In genomic region chr16:66365588-66365987, GRCh38 we compare ENCODE assay signal across 14 cellular contexts. TPM values are rescaled to one million over a fixed set of nuclear protein-coding genes. Genes with fewer than 3 reads are reported as not detected.
A peak's percentile ranks its signal among the peaks of the same experiment; 100 is the strongest.
DNase-seq lines count a peak whose midpoint lies in the region; ATAC-seq and TF ChIP-seq lines count a peak whose summit lies in the region.
"Had no signal": no experiment of that assay in that cellular context is flagged by ENCODE, and none has a peak within 500 bp of the region (broad histone marks: within the 10 kb centered on the region; RNA-seq: fewer than 3 reads in every experiment).

No MANE protein-coding gene starts in this region.

- H3K4me1 ChIP-seq in PC-3 (ENCODE audit: insufficient read depth, low read length) (peaks cover 21% of the 10 kb centered on the region), duodenal mucosa (ENCODE audit: control insufficient read depth in 1 of 2, insufficient read depth in 2 of 2, low read length in 2 of 2) (peaks cover 0 to 7% of the 10 kb centered on the region in 2 donors), left lung (peaks cover 0 to 47% of the 10 kb centered on the region in 2 donors)

- BruUV-seq in PC-3 (replicated peaks; lab: Mats Ljungman, UMichigan), result no TSS peak

- H3K27me3 Mint-ChIP-seq in activated T-helper 17 cell treated with anti-CD3 and anti-CD28 coated beads, Interleukin-2, amount 50 U/mL, for 72 hours, result peaks cover 44% of the 10 kb centered on the region

- no peak for ATAC-seq in PC-3
- peak; percentile 14 for ATAC-seq in left lung
- no peak for ATAC-seq in activated T-helper 17 cell treated with anti-CD3 and anti-CD28 coated beads, Interleukin-2, amount 50 U/mL, for 72 hours (replicated peaks)
- no peak for ATAC-seq in GM18868 (IDR thresholded peaks at IDR 0.05; ENCODE audit: unreplicated experiment)

- no peaks in the 10 kb centered on the region for H3K36me3 ChIP-seq in PC-3 (ENCODE audit: low read depth, low read length)
- no peaks in the 10 kb centered on the region for H3K36me3 ChIP-seq in duodenal mucosa (ENCODE audit: control insufficient read depth in 1 of 2, insufficient read depth in 2 of 2, low read length in 2 of 2)
- H3K36me3 ChIP-seq in left lung, result no peaks in the 10 kb centered on the region

- H3K4me2 ChIP-seq in PC-3 (ENCODE audit: low read length), result peak overlapping the region; percentile 54; the same call in 1 of the 2 replicates
- H3K4me2 ChIP-seq: hepatocyte had no signal

- H3F3A ChIP-seq in PC-3 (ENCODE audit: low read length, unreplicated experiment), result no peaks in the 10 kb centered on the region

- no peak overlapping the region for H3K27ac Mint-ChIP-seq in activated T-helper 17 cell treated with anti-CD3 and anti-CD28 coated beads, Interleukin-2, amount 50 U/mL, for 72 hours
- H3K27ac Mint-ChIP-seq: activated CD4-positive, alpha-beta memory T cell treated with anti-CD3 and anti-CD28 coated beads, Interleukin-2, amount 10 ng/mL, durations not matched to agents 7 days and 5 days; CD8-positive, alpha-beta memory T cell had no signal

- no peak overlapping the region for H3K4me3 Mint-ChIP-seq in activated T-helper 17 cell treated with anti-CD3 and anti-CD28 coated beads, Interleukin-2, amount 50 U/mL, for 72 hours
- H3K4me3 Mint-ChIP-seq: activated CD4-positive, alpha-beta memory T cell treated with anti-CD3 and anti-CD28 coated beads, Interleukin-2, amount 10 ng/mL, durations not matched to agents 7 days and 5 days; CD8-positive, alpha-beta memory T cell had no signal

- DNase-seq in PC-3, result peak; percentile 49
- DNase-seq in left lung, result no peak
- no peak for DNase-seq in NK-92 treated with Interleukin-12 subunit alpha and Interleukin-12 subunit beta, amount 100 ng/mL, for 24 hours (lab: John Stamatoyannopoulos, UW)
- no peak for DNase-seq in NK-92 (lab: John Stamatoyannopoulos, UW; ENCODE audit: unreplicated experiment)
- DNase-seq: activated CD4-positive, alpha-beta memory T cell treated with anti-CD3 and anti-CD28 coated beads, Interleukin-2, amount 10 ng/mL, durations not matched to agents 7 days and 5 days; activated naive CD4-positive, alpha-beta T cell treated with anti-CD3 and anti-CD28 coated beads, Interleukin-2, amount 50 U/mL, for 16 hours; CD8-positive, alpha-beta memory T cell; NCI-H1930 had no signal

- POLR2A ChIA-PET in PC-3 (lab: Charles Lee; ENCODE audit: unreplicated experiment), result no interaction called here

- no peaks in the 10 kb centered on the region for H3K9me2 ChIP-seq in PC-3 (replicated peaks; ENCODE audit: low read length)

- H3K9ac ChIP-seq in PC-3 (ENCODE audit: low read length) (peak overlapping the region; percentile 48), duodenal mucosa (ENCODE audit: low read depth in 1 of 2, low read length in 2 of 2) (no peak overlapping the region)

- H3K79me2 ChIP-seq in PC-3 (ENCODE audit: low read length), result no peaks in the 10 kb centered on the region
- H3K79me2 ChIP-seq: hepatocyte had no signal

- no peak for TF ChIP-seq CTCF in PC-3 (conservative IDR thresholded peaks at IDR 0.05; ENCODE audit: low read depth, low read length)
- no peak for TF ChIP-seq CTCF in left lung (IDR thresholded peaks at IDR 0.05)

- H3K27me3 ChIP-seq in PC-3 (ENCODE audit: low read length), result no peaks in the 10 kb centered on the region
- peaks cover 5 to 9% of the 10 kb centered on the region in 2 donors for H3K27me3 ChIP-seq in duodenal mucosa (ENCODE audit: control insufficient read depth in 1 of 2, insufficient read depth in 2 of 2, low read length in 2 of 2)
- H3K27me3 ChIP-seq in left lung, result peaks cover 0 to 26% of the 10 kb centered on the region in 2 donors
- H3K27me3 ChIP-seq: hepatocyte had no signal

- no peaks in the 10 kb centered on the region for H3K36me3 Mint-ChIP-seq in activated T-helper 17 cell treated with anti-CD3 and anti-CD28 coated beads, Interleukin-2, amount 50 U/mL, for 72 hours (ENCODE audit: low read depth)

- H3K4me3 ChIP-seq in PC-3 (ENCODE audit: low read length) (no peak overlapping the region), duodenal mucosa (ENCODE audit: low read depth in 1 of 2, low read length in 2 of 2) (no peak overlapping the region), left lung (no peak overlapping the region)
- H3K4me3 ChIP-seq: hepatocyte had no signal

- H4K20me1 ChIP-seq in PC-3 (ENCODE audit: low read length), result no peaks in the 10 kb centered on the region

- H3K4me1 Mint-ChIP-seq in activated T-helper 17 cell treated with anti-CD3 and anti-CD28 coated beads, Interleukin-2, amount 50 U/mL, for 72 hours, result no peaks in the 10 kb centered on the region

- CTCF ChIA-PET in PC-3 (lab: Charles Lee), result no interaction called here

- H2AFZ ChIP-seq in PC-3 (ENCODE audit: low read length), result no peak overlapping the region
- H2AFZ ChIP-seq: hepatocyte had no signal

- peak overlapping the region; percentile 87 for H3K27ac ChIP-seq in PC-3 (ENCODE audit: low read length)
- H3K27ac ChIP-seq in duodenal mucosa (ENCODE audit: low read depth, low read length), result peak overlapping the region; percentile 1
- peak overlapping the region; percentile 65 to 78 for H3K27ac ChIP-seq in left lung
- peak overlapping the region; percentile 8 for H3K27ac ChIP-seq in temporal lobe (ENCODE audit: low read depth, low read length)
- H3K27ac ChIP-seq: hepatocyte had no signal

- no peaks in the 10 kb centered on the region for H3K9me3 Mint-ChIP-seq in activated T-helper 17 cell treated with anti-CD3 and anti-CD28 coated beads, Interleukin-2, amount 50 U/mL, for 72 hours
- H3K9me3 Mint-ChIP-seq: activated CD4-positive, alpha-beta memory T cell treated with anti-CD3 and anti-CD28 coated beads, Interleukin-2, amount 10 ng/mL, durations not matched to agents 7 days and 5 days; CD8-positive, alpha-beta memory T cell had no signal

- intact Hi-C loops in PC-3 (cut with micrococcal nuclease), result no loop called here
- intact Hi-C loops in left lung (cut with DNase I), result no loop called here

- H3K9me3 ChIP-seq in PC-3 (ENCODE audit: low read length), result no peaks in the 10 kb centered on the region
- no peaks in the 10 kb centered on the region for H3K9me3 ChIP-seq in duodenal mucosa (ENCODE audit: control insufficient read depth in 1 of 2, low read length in 2 of 2)
- no peaks in the 10 kb centered on the region for H3K9me3 ChIP-seq in left lung

RNA-seq across cellular contexts. Expression of gene CDH5, which starts 0.9 kb away (rescaled TPM):
- total RNA-seq in PC-3 (2014; rRNA removed), result not detected in 2 replicates
- total RNA-seq in left lung, result 10 to 100 TPM; 77.2 to 86.5 TPM
- 6.9 TPM for total RNA-seq in temporal lobe
- not detected for total RNA-seq in activated T-helper 17 cell treated with anti-CD3 and anti-CD28 coated beads, Interleukin-2, amount 50 U/mL, for 72 hours
- total RNA-seq: activated CD4-positive, alpha-beta memory T cell treated with anti-CD3 and anti-CD28 coated beads, Interleukin-2, amount 10 ng/mL, durations not matched to agents 7 days and 5 days; CD8-positive, alpha-beta memory T cell; T-helper 1 cell treated with Interleukin-12 subunit alpha and Interleukin-12 subunit beta and Interleukin-4 antibody, amounts not matched to agents 30 ng/mL and 1 ng/mL, for 36 hours had no signal

Comparison
In these comparisons a context has a peak if more than half of its experiments do, and no peak if none do; other contexts are left out.
1. H3K27ac ChIP-seq: peak in every context shown above with its lines; median percentile 87 in PC-3; 72 in left lung; 8 in temporal lobe; 1 in duodenal mucosa.